In genomic region chr6:136782021-136782770, GRCh38 we compare ENCODE assay signal across 8 cellular contexts. TPM values are rescaled to one million over a fixed set of nuclear protein-coding genes. Genes with fewer than 3 reads are reported as not detected.
DNase-seq lines count a peak whose midpoint lies in the region; ATAC-seq, FAIRE-seq and TF ChIP-seq lines count a peak whose summit lies in the region.

No MANE protein-coding gene starts in this region.

- WGBS in SK-N-SH (ENCODE audit: low lambda C conversion rate), result 86% methylated on average over 1 of the region's 1 CpG
- WGBS in esophagus, 2 donors, result 37 to 59% methylated on average over 1 of the region's 1 CpG
- WGBS in smooth muscle cell (ENCODE audit: low lambda C conversion rate), result 73% methylated on average over 1 of the region's 1 CpG

- TF ChIP-seq RAD21 in SK-N-SH (IDR thresholded peaks at IDR 0.05; ENCODE audit: low read length), result no peak

- peaks cover 45% of the 10 kb centered on the region for H3K4me1 Mint-ChIP-seq in activated CD4-positive, alpha-beta T cell treated with anti-CD3 and anti-CD28 coated beads for 36 hours

- H3K27me3 ChIP-seq in SK-N-SH (ENCODE audit: insufficient read depth) (no peaks in the 10 kb centered on the region), esophagus (ENCODE audit: control insufficient read depth in 1 of 2, insufficient read depth in 2 of 2, low read length in 2 of 2) (no peaks in the 10 kb centered on the region), smooth muscle cell (ENCODE audit: low read depth) (no peaks in the 10 kb centered on the region)

- peak overlapping the region; percentile 69 for H3K27ac Mint-ChIP-seq in activated CD4-positive, alpha-beta T cell treated with anti-CD3 and anti-CD28 coated beads for 36 hours

- H3K79me2 ChIP-seq in SK-N-SH (ENCODE audit: insufficient read depth) (peaks cover 66% of the 10 kb centered on the region), smooth muscle cell (ENCODE audit: low read depth) (no peaks in the 10 kb centered on the region)

- H3K4me2 ChIP-seq in SK-N-SH (peak overlapping the region; percentile 48; the same call in 1 of the 2 replicates), smooth muscle cell (no peak overlapping the region)

- peak; percentile 77 for ATAC-seq in activated CD4-positive, alpha-beta T cell treated with anti-CD3 and anti-CD28 coated beads for 36 hours

- no peaks in the 10 kb centered on the region for H3K9me2 ChIP-seq in SK-N-SH

- H2AFZ ChIP-seq in SK-N-SH (ENCODE audit: low read depth) (0 out of 2 replicates have a peak overlapping the region, but pooled peaks have one; percentile 68), smooth muscle cell (ENCODE audit: low read depth) (no peak overlapping the region)

- H3F3A ChIP-seq in SK-N-SH (replicated peaks; ENCODE audit: insufficient read depth) (peaks cover 9% of the 10 kb centered on the region), smooth muscle cell (ENCODE audit: low read depth) (no peaks in the 10 kb centered on the region)

- H3K9me3 ChIP-seq in SK-N-SH, result no peaks in the 10 kb centered on the region
- no peaks in the 10 kb centered on the region for H3K9me3 ChIP-seq in esophagus (ENCODE audit: control insufficient read depth in 2 of 2, insufficient read depth in 1 of 2, low read depth in 1 of 2, low read length in 1 of 2)
- H3K9me3 ChIP-seq in smooth muscle cell (replicated peaks; ENCODE audit: low read depth), result no peaks in the 10 kb centered on the region

- H3K4me1 ChIP-seq in SK-N-SH (ENCODE audit: control insufficient read depth in 1 of 2, insufficient read depth in 2 of 2, low read depth in 1 of 2, low read length in 1 of 2), result peaks cover 8 to 9% of the 10 kb centered on the region in 2 experiments; a peak in 3 of 4 replicates
- peaks cover 5 to 17% of the 10 kb centered on the region in 2 donors for H3K4me1 ChIP-seq in esophagus (ENCODE audit: control insufficient read depth in 2 of 2, insufficient read depth in 2 of 2, low read length in 1 of 2)
- H3K4me1 ChIP-seq in smooth muscle cell (ENCODE audit: low read depth), result no peaks in the 10 kb centered on the region

- intact Hi-C loops in activated CD4-positive, alpha-beta T cell treated with anti-CD3 and anti-CD28 coated beads for 36 hours (cut with DNase I, micrococcal nuclease), result loop anchor here in 1 of 2 experiments (2.0 kb wide), 1 partner anchor 29 kb away; no protein-coding TSS in a partner anchor

- H3K36me3 ChIP-seq in SK-N-SH (replicated peaks in 1 of 2; ENCODE audit: control insufficient read depth in 1 of 2, insufficient read depth in 2 of 2, low read length in 1 of 2) (no peaks in the 10 kb centered on the region), esophagus (ENCODE audit: control insufficient read depth in 2 of 2, insufficient read depth in 2 of 2, low read length in 1 of 2) (peaks cover 0 to 3% of the 10 kb centered on the region in 2 donors), smooth muscle cell (ENCODE audit: low read depth) (no peaks in the 10 kb centered on the region)

- peaks cover 12% of the 10 kb centered on the region for H3K36me3 Mint-ChIP-seq in activated CD4-positive, alpha-beta T cell treated with anti-CD3 and anti-CD28 coated beads for 36 hours (ENCODE audit: low read depth)

- H3K9me3 Mint-ChIP-seq in activated CD4-positive, alpha-beta T cell treated with anti-CD3 and anti-CD28 coated beads for 36 hours (ENCODE audit: low read depth), result no peaks in the 10 kb centered on the region

- TF ChIP-seq CTCF in SK-N-SH (IDR thresholded peaks at IDR 0.05) (no peak), smooth muscle cell (IDR thresholded peaks at IDR 0.05; ENCODE audit: borderline replicate concordance, insufficient read depth, poor library complexity, severe bottlenecking) (no peak)

- H3K4me3 ChIP-seq in SK-N-SH (ENCODE audit: low read depth in 2 of 2, low read length in 1 of 2) (no peak overlapping the region), esophagus (ENCODE audit: low read depth in 1 of 2, low read length in 2 of 2) (no peak overlapping the region), smooth muscle cell (no peak overlapping the region)

- H3K4me3 Mint-ChIP-seq in activated CD4-positive, alpha-beta T cell treated with anti-CD3 and anti-CD28 coated beads for 36 hours, result no peak overlapping the region

- FAIRE-seq in urothelium cell line (lab: Jason Lieb, UNC), result no peak

- no peak for DNase-seq in activated CD4-positive, alpha-beta T cell treated with anti-CD3 and anti-CD28 coated beads for 36 hours
- DNase-seq in activated CD4-positive, alpha-beta T cell treated with anti-CD3 and anti-CD28 coated beads for 4 hours, result no peak
- DNase-seq in SK-N-SH, result no peak
- no peak for DNase-seq in smooth muscle cell (lab: John Stamatoyannopoulos, UW; ENCODE audit: unreplicated experiment)
- DNase-seq in retina, result no peak
- DNase-seq in occipital lobe (lab: John Stamatoyannopoulos, UW), result no peak
- no peak for DNase-seq in urothelium cell line (ENCODE audit: low spot score)

- no peaks in the 10 kb centered on the region for H4K20me1 ChIP-seq in SK-N-SH (ENCODE audit: insufficient read depth)
- H4K20me1 ChIP-seq in smooth muscle cell (ENCODE audit: low read depth), result no peaks in the 10 kb centered on the region

- no peak overlapping the region for H3K9ac ChIP-seq in SK-N-SH
- no peak overlapping the region for H3K9ac ChIP-seq in smooth muscle cell (ENCODE audit: low read depth)

- no peaks in the 10 kb centered on the region for H3K27me3 Mint-ChIP-seq in activated CD4-positive, alpha-beta T cell treated with anti-CD3 and anti-CD28 coated beads for 36 hours

- CTCF ChIA-PET in activated CD4-positive, alpha-beta T cell treated with anti-CD3 and anti-CD28 coated beads for 36 hours (lab: Charles Lee), result interaction anchor here (0.6 to 0.9 kb wide), 4 partner anchors 50 to 364 kb away, joined by 3 to 4 read pairs (median 4); no protein-coding TSS in a partner anchor
- CTCF ChIA-PET in SK-N-SH (lab: Yijun Ruan, JAX), result interaction anchor here (0.9 to 3.0 kb wide), 3 partner anchors 10 to 138 kb away, joined by 3 to 9 read pairs (median 7); partner anchors contain the start of gene MAP3K5

- no peak for TF ChIP-seq EP300 in SK-N-SH (IDR thresholded peaks at IDR 0.05; ENCODE audit: borderline replicate concordance in 1 of 2, low read depth in 1 of 2, low read length in 1 of 2)

- peak overlapping the region in 1 of 2 experiments; percentile 73; a peak in 2 of 4 replicates for H3K27ac ChIP-seq in SK-N-SH (ENCODE audit: low read depth in 2 of 2, low read length in 1 of 2)
- peak overlapping the region; percentile 56 to 57 for H3K27ac ChIP-seq in esophagus (ENCODE audit: low read depth in 2 of 2, low read length in 1 of 2)
- peak overlapping the region; percentile 33 for H3K27ac ChIP-seq in smooth muscle cell (ENCODE audit: low read depth)

- POLR2A ChIA-PET in activated CD4-positive, alpha-beta T cell treated with anti-CD3 and anti-CD28 coated beads for 36 hours (lab: Charles Lee), result no interaction called here
- POLR2A ChIA-PET in SK-N-SH (lab: Yijun Ruan, JAX), result no interaction called here

TF ChIP-seq in SK-N-SH, 30 proteins besides CTCF, POLR2A, EP300 and RAD21:
- TF ChIP-seq FOSL2 (IDR thresholded peaks at IDR 0.05; ENCODE audit: borderline replicate concordance, low read depth) (peak; percentile 31; the same call in 1 of the 2 replicates), RXRA (IDR thresholded peaks at IDR 0.05; ENCODE audit: borderline replicate concordance, low read depth) (no peak), JUND (IDR thresholded peaks at IDR 0.05) (peak; percentile 35; the same call in 1 of the 2 replicates)

RNA-seq across cellular contexts. Expression of gene MAP3K5, which starts 10.1 kb away (rescaled TPM):
- total RNA-seq in activated CD4-positive, alpha-beta T cell treated with anti-CD3 and anti-CD28 coated beads for 36 hours, result 1 to 10 TPM; 6.7 to 7.3 TPM
- polyA plus RNA-seq in SK-N-SH (2012; rRNA removed) (1.4 TPM in 2 replicates), esophagus (1 to 10 TPM; 5.2 to 5.6 TPM), smooth muscle cell (0.69 and 0.93 TPM in 2 replicates)
- polyA plus RNA-seq in SK-N-SH (2012; cell fraction: cytosol; rRNA removed), result 1.7 and 1.8 TPM in 2 replicates
- polyA plus RNA-seq in SK-N-SH (2012; cell fraction: nucleus; rRNA removed), result 1.1 and 1.9 TPM in 2 replicates
- total RNA-seq in smooth muscle cell (1.8 and 2.1 TPM in 2 replicates), occipital lobe (9.8 TPM)

RNA-seq across cellular contexts. Expression of gene PEX7, which starts 40.2 kb away (rescaled TPM):
- total RNA-seq in activated CD4-positive, alpha-beta T cell treated with anti-CD3 and anti-CD28 coated beads for 36 hours, result 1 to 10 TPM; 3.6 to 4.9 TPM
- polyA plus RNA-seq in SK-N-SH (2012; rRNA removed), result 10.8 and 13.1 TPM in 2 replicates
- 14.9 and 15.5 TPM in 2 replicates for polyA plus RNA-seq in SK-N-SH (2012; cell fraction: cytosol; rRNA removed)
- 4.2 and 5.7 TPM in 2 replicates for polyA plus RNA-seq in SK-N-SH (2012; cell fraction: nucleus; rRNA removed)
- 1 to 10 TPM; 2.0 to 7.0 TPM for polyA plus RNA-seq in esophagus
- total RNA-seq in smooth muscle cell, result 5.6 and 10.3 TPM in 2 replicates
- polyA plus RNA-seq in smooth muscle cell, result 13.3 and 14.4 TPM in 2 replicates
- total RNA-seq in occipital lobe, result 8.3 TPM
